19 cellular contexts compared by ENCODE assay signal in the genomic region with DNA sequence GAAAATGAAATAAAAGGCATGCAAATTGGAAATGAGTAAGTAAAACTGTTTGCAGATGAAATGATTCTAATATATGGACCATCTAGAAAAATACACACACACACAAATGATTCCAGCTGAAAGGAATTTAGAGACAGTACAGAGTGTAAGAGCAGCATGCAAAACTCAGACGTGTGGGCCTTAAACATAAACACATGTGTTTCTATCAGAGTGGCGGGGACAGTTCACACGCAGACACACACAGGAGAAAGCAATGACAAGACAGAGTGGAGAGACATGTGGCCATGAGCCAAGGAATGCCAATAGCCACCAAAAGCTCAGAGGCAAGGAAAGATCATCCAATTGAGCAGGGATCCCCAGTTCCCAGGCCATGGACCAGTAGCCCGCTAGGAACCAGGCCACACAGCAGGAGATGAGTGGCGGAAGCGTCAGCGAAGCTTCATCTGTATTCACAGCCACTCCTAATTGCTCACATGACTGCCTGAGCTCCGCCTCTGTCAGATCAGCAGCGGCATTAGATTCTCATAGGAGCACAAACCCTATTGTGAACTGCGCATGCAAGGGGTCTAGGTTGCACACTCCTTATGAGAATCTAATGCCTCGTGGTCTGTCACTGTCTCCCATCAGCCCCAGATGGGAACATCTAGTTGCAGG.
DNase-seq lines count a peak whose midpoint lies in the region; ATAC-seq and TF ChIP-seq lines count a peak whose summit lies in the region.
"Had no signal": no experiment of that assay in that cellular context is flagged by ENCODE, and none has a peak within 500 bp of the region (broad histone marks: within the 10 kb centered on the region; RNA-seq: fewer than 3 reads in every experiment).

No MANE protein-coding gene starts in this region.

- no peak for TF ChIP-seq POLR2A in breast epithelium (IDR thresholded peaks at IDR 0.05)

- H3K27ac Mint-ChIP-seq in chondrocyte (ENCODE audit: unreplicated experiment) = peak overlapping the region; percentile 8
- H3K27ac Mint-ChIP-seq in T-cell = no peak overlapping the region
- H3K27ac Mint-ChIP-seq: CD14-positive monocyte had no signal

- POLR2A ChIA-PET in T-cell (lab: Charles Lee) = no interaction called here

- H3K9me3 Mint-ChIP-seq in chondrocyte (ENCODE audit: low read depth) (no peaks in the 10 kb centered on the region), T-cell (peaks cover 5 to 8% (median 7%) of the 10 kb centered on the region in 3 donors)

- in situ Hi-C loops in mammary epithelial cell (cut with MboI; ENCODE audit: low sequenced_read_pairs in 2 of 2) = no loop called here

- dilution Hi-C loops in mammary epithelial cell (cut with HindIII; ENCODE audit: low sequenced_read_pairs) = no loop called here

- no peaks in the 10 kb centered on the region for H4K20me1 ChIP-seq in mammary epithelial cell (ENCODE audit: insufficient read depth, low read length)

- H3K36me3 Mint-ChIP-seq in chondrocyte (ENCODE audit: low read depth) = no peaks in the 10 kb centered on the region
- H3K36me3 Mint-ChIP-seq in T-cell = peaks cover 11% of the 10 kb centered on the region
- H3K36me3 Mint-ChIP-seq: CD14-positive monocyte had no signal

- DNase-seq in mammary epithelial cell (no peak), breast epithelium (ENCODE audit: low spot score in 2 of 2) (no peak), HFF-Myc (ENCODE audit: extremely low read depth, low read depth) (peak; percentile 35), chondrocyte (ENCODE audit: low spot score) (no peak), skeletal muscle cell (ENCODE audit: low read depth) (peak; percentile 23), T-cell (no peak), GM10266 (ENCODE audit: extremely low spot score) (no peak), NCI-H1105 (lab: John Stamatoyannopoulos, UW) (no peak)
- DNase-seq: COR-L47, DMS153, Kasumi-1, NCI-H1417, NCI-H1930, NCI-H2171 treated with DMSO at 0.1 percent for 48 hours, NCI-H774, PC-9, SHP77 had no signal

- H3K27me3 Mint-ChIP-seq in chondrocyte (ENCODE audit: low read depth) = no peaks in the 10 kb centered on the region
- H3K27me3 Mint-ChIP-seq in T-cell = no peaks in the 10 kb centered on the region

- WGBS in mammary epithelial cell (ENCODE audit: low coverage, missing lambda C conversion rate) = 93% methylated on average over 9 of the region's 11 CpGs

- H3K36me3 ChIP-seq in mammary epithelial cell (ENCODE audit: insufficient read depth, low read length) = no peaks in the 10 kb centered on the region
- H3K36me3 ChIP-seq in breast epithelium = no peaks in the 10 kb centered on the region

- H3K4me1 Mint-ChIP-seq in chondrocyte (ENCODE audit: low read depth) = peaks cover 3% of the 10 kb centered on the region
- H3K4me1 Mint-ChIP-seq in T-cell = peaks cover 6 to 26% (median 22%) of the 10 kb centered on the region in 3 donors
- H3K4me1 Mint-ChIP-seq: CD14-positive monocyte had no signal

- no peak overlapping the region for H3K4me2 ChIP-seq in mammary epithelial cell (ENCODE audit: insufficient read depth, low read depth, low read length)
- H3K4me2 ChIP-seq: PC-9 had no signal

- no peak overlapping the region for H3K4me3 Mint-ChIP-seq in chondrocyte (ENCODE audit: unreplicated experiment)
- H3K4me3 Mint-ChIP-seq in T-cell = no peak overlapping the region
- H3K4me3 Mint-ChIP-seq: CD14-positive monocyte had no signal

- H3K27ac ChIP-seq in mammary epithelial cell (ENCODE audit: insufficient read depth, low read depth, low read length) (no peak overlapping the region), breast epithelium (no peak overlapping the region)
- H3K27ac ChIP-seq: 22Rv1, PC-9 had no signal

- CTCF ChIA-PET in mammary epithelial cell (lab: Charles Lee; ENCODE audit: low non-redundant PET) = no interaction called here
- CTCF ChIA-PET in T-cell (lab: Charles Lee) = no interaction called here

- H3K27me3 ChIP-seq in mammary epithelial cell (ENCODE audit: insufficient read depth, low read length) (no peaks in the 10 kb centered on the region), breast epithelium (no peaks in the 10 kb centered on the region)

- intact Hi-C loops in mammary epithelial cell (cut with micrococcal nuclease) (no loop called here), breast epithelium (cut with DNase I; ENCODE audit: low total_unique reads) (no loop called here)

- no peaks in the 10 kb centered on the region for H3K9me3 ChIP-seq in mammary epithelial cell (replicated peaks; ENCODE audit: insufficient read depth, low read length)
- H3K9me3 ChIP-seq in breast epithelium = no peaks in the 10 kb centered on the region

- H3K4me1 ChIP-seq in mammary epithelial cell (ENCODE audit: insufficient read depth, low read length) (no peaks in the 10 kb centered on the region), breast epithelium (no peaks in the 10 kb centered on the region)

- ATAC-seq in T-cell (replicated peaks in 1 of 4) = no peak

- H3K79me2 ChIP-seq in mammary epithelial cell (ENCODE audit: insufficient read depth, low read length) = no peaks in the 10 kb centered on the region

- H3K4me3 ChIP-seq in mammary epithelial cell (replicated peaks in 1 of 3; ENCODE audit: insufficient read depth in 1 of 3, low read depth in 2 of 3, low read length in 3 of 3) (no peak overlapping the region), breast epithelium (no peak overlapping the region), HFF-Myc (replicated peaks; ENCODE audit: low read depth, low read length) (no peak overlapping the region), skeletal muscle cell (ENCODE audit: low read depth, low read length) (no peak overlapping the region)
- H3K4me3 ChIP-seq: PC-9 had no signal

- TF ChIP-seq CTCF in mammary epithelial cell (conservative IDR thresholded peaks at IDR 0.05 in 1 of 2, IDR thresholded peaks at IDR 0.05 in 1 of 2; ENCODE audit: extremely low read depth in 1 of 2, insufficient read depth in 1 of 2, low read depth in 1 of 2, low read length in 2 of 2) (no peak), breast epithelium (IDR thresholded peaks at IDR 0.05) (no peak), HFF-Myc (IDR thresholded peaks at IDR 0.05; ENCODE audit: low read depth, low read length, missing control alignments) (no peak), chondrocyte (IDR thresholded peaks at IDR 0.05) (no peak), GM10266 (IDR thresholded peaks at IDR 0.05; ENCODE audit: control insufficient read depth, insufficient read depth, low read depth, missing control alignments) (no peak)

- TSS peak; percentile 70 for BruUV-seq in mammary epithelial cell (replicated peaks; lab: Mats Ljungman, UMichigan)

- H3K9ac ChIP-seq in mammary epithelial cell (ENCODE audit: insufficient read depth, low read length) = no peak overlapping the region

- no peak overlapping the region for H2AFZ ChIP-seq in mammary epithelial cell (ENCODE audit: low read depth, low read length)
- H2AFZ ChIP-seq: PC-9 had no signal

Comparison
In these comparisons a context has a peak if more than half of its experiments do, and no peak if none do; other contexts are left out.
1. DNase-seq: peak in HFF-Myc (single experiment) and skeletal muscle cell (single experiment); none in mammary epithelial cell (single experiment), breast epithelium (0 of 2), chondrocyte (single experiment), T-cell (0 of 34), GM10266 (single experiment) and NCI-H1105 (single experiment).